Comparison of ENCODE assay signal across 8 cellular contexts in genomic region chr4:150867148-150867547, GRCh38.
DNase-seq lines count a peak whose midpoint lies in the region; ATAC-seq and TF ChIP-seq lines count a peak whose summit lies in the region.

No MANE protein-coding gene starts in this region.

- H3K27me3 ChIP-seq in BE2C = no peaks in the 10 kb centered on the region

- H3K36me3 ChIP-seq in BE2C (no peaks in the 10 kb centered on the region; the same call in 1 of the 2 replicates), SK-N-MC (ENCODE audit: insufficient read depth, low read length) (no peaks in the 10 kb centered on the region)

- no peak overlapping the region for H3K27ac ChIP-seq in SK-N-MC

- DNase-seq in BE2C (peak; percentile 57), NCI-H1105 (lab: John Stamatoyannopoulos, UW) (peak; percentile 63), SK-N-MC (ENCODE audit: low read depth, low spot score) (peak; percentile 87), epidermal melanocyte (ENCODE audit: insufficient read length, low spot score) (peak; percentile 44), mucosa of gallbladder (ENCODE audit: low spot score) (peak; percentile 38)

- H3K9me3 ChIP-seq in BE2C (no peaks in the 10 kb centered on the region), SK-N-MC (ENCODE audit: low read depth, low read length) (no peaks in the 10 kb centered on the region)

- H3K4me1 ChIP-seq in BE2C = no peaks in the 10 kb centered on the region; the same call in 1 of the 2 replicates

- TF ChIP-seq CTCF in BE2C (IDR thresholded peaks at IDR 0.05; ENCODE audit: low read depth, low read length) (peak; percentile 59), GM12875 (IDR thresholded peaks at IDR 0.05; ENCODE audit: borderline replicate concordance, insufficient read depth, low read depth, low read length) (0 out of 2 replicates have a peak, but pooled peaks have one; percentile 27)

- no peak overlapping the region for H3K9ac ChIP-seq in SK-N-MC (ENCODE audit: insufficient read length)

- ATAC-seq in HG02759 (IDR thresholded peaks at IDR 0.05; ENCODE audit: unreplicated experiment) = peak; percentile 82
- ATAC-seq in GM19328 (IDR thresholded peaks at IDR 0.05; ENCODE audit: unreplicated experiment) = no peak

- H3K4me3 ChIP-seq in BE2C (ENCODE audit: low read depth, low read length) = no peak overlapping the region
- H3K4me3 ChIP-seq in GM12875 (ENCODE audit: low read depth, low read length) = no peak overlapping the region
- no peak overlapping the region for H3K4me3 ChIP-seq in SK-N-MC
